1 cellular context compared by ENCODE assay signal in genomic region chr1:29121951-29122661, GRCh38.
TF ChIP-seq lines count a peak whose summit lies in the region.

No MANE protein-coding gene starts in this region.

TF ChIP-seq in WTC11, 78 proteins besides CTCF, POLR2A, EP300 and RAD21 (continued from another document):
- TF ChIP-seq ATF6 (CRISPR knock-in tag; IDR thresholded peaks at IDR 0.05) (no peak), NFYB (CRISPR knock-in tag; conservative IDR thresholded peaks at IDR 0.05; ENCODE audit: low read depth) (0 out of 2 replicates have a peak, but pooled peaks have one; percentile 16), USF2 (CRISPR knock-in tag; IDR thresholded peaks at IDR 0.05) (peak; percentile 74), ZNF263 (CRISPR knock-in tag; IDR thresholded peaks at IDR 0.05; ENCODE audit: low read depth) (no peak), MAX (CRISPR knock-in tag; IDR thresholded peaks at IDR 0.05) (peak; percentile 86; the same call in 1 of the 2 replicates), GRHL2 (CRISPR knock-in tag; IDR thresholded peaks at IDR 0.05; ENCODE audit: insufficient replicate concordance, severe bottlenecking) (no peak), TEAD4 (CRISPR knock-in tag; IDR thresholded peaks at IDR 0.05) (no peak), CREM (CRISPR knock-in tag; IDR thresholded peaks at IDR 0.05) (no peak), MXD4 (CRISPR knock-in tag; IDR thresholded peaks at IDR 0.05; ENCODE audit: borderline replicate concordance) (no peak), SMAD4 (CRISPR knock-in tag; IDR thresholded peaks at IDR 0.05) (no peak), CREB1 (CRISPR knock-in tag; IDR thresholded peaks at IDR 0.05) (no peak), NR1H2 (CRISPR knock-in tag; IDR thresholded peaks at IDR 0.05) (no peak), PREB (CRISPR knock-in tag; IDR thresholded peaks at IDR 0.05; ENCODE audit: borderline replicate concordance) (no peak), E2F4 (CRISPR knock-in tag; IDR thresholded peaks at IDR 0.05; ENCODE audit: borderline replicate concordance, low read depth) (0 out of 2 replicates have a peak, but pooled peaks have one; percentile 8), PRDM15 (CRISPR knock-in tag; IDR thresholded peaks at IDR 0.05) (no peak), USF1 (CRISPR knock-in tag; IDR thresholded peaks at IDR 0.05) (peak; percentile 84), TEAD1 (CRISPR knock-in tag; IDR thresholded peaks at IDR 0.05) (peak; percentile 75; the same call in 1 of the 2 replicates), E2F1 (CRISPR knock-in tag; IDR thresholded peaks at IDR 0.05) (no peak)
